Comparison of ENCODE assay signal across 25 cellular contexts in genomic region chr14:27253946-27254345, GRCh38.
"Had no signal": no experiment of that assay in that cellular context is flagged by ENCODE, and none has a peak within 500 bp of the region (broad histone marks: within the 10 kb centered on the region; RNA-seq: fewer than 3 reads in every experiment).

No MANE protein-coding gene starts in this region.

- H3K36me3 Mint-ChIP-seq: activated CD8-positive, alpha-beta memory T cell treated with anti-CD3 and anti-CD28 coated beads, Interleukin-2, amount 10 ng/mL, durations not matched to agents 7 days and 5 days; activated naive CD4-positive, alpha-beta T cell treated with anti-CD3 and anti-CD28 coated beads, Interleukin-2, amount 50 U/mL, for 24 hours; WTC11 had no signal

- H3K4me3 Mint-ChIP-seq: activated CD4-positive, alpha-beta T cell treated with anti-CD3 and anti-CD28 coated beads, Interleukin-2, amount 10 ng/mL, durations not matched to agents 24 days and 14 days; activated CD8-positive, alpha-beta memory T cell treated with anti-CD3 and anti-CD28 coated beads, Interleukin-2, amount 10 ng/mL, durations not matched to agents 7 days and 5 days; activated naive CD4-positive, alpha-beta T cell treated with anti-CD3 and anti-CD28 coated beads, Interleukin-2, amount 50 U/mL, for 24 hours; activated T-cell treated with anti-CD3 and anti-CD28 coated beads, Interleukin-2, amount 50 U/mL, for 24 hours; activated T-helper 1 cell treated with anti-CD3 and anti-CD28 coated beads, Interleukin-12 subunit alpha, Interleukin-12 subunit beta, Interleukin-2, Interleukin-4 antibody, amounts not matched to agents 30 ng/mL and 10 ng/mL and 1 ng/mL, durations not matched to agents 14 hours and 24 hours and 36 hours; T-helper 1 cell treated with Interleukin-12 subunit alpha and Interleukin-12 subunit beta and Interleukin-4 antibody, amounts not matched to agents 30 μg/mL and 1 μg/mL, for 36 hours; WTC11 had no signal

- H3K27ac ChIP-seq: breast epithelium, SJSA1 had no signal

- H3K27me3 Mint-ChIP-seq: activated CD4-positive, alpha-beta T cell treated with anti-CD3 and anti-CD28 coated beads, Interleukin-2, amount 10 ng/mL, durations not matched to agents 24 days and 14 days; activated CD8-positive, alpha-beta memory T cell treated with anti-CD3 and anti-CD28 coated beads, Interleukin-2, amount 10 ng/mL, durations not matched to agents 7 days and 5 days; activated naive CD4-positive, alpha-beta T cell treated with anti-CD3 and anti-CD28 coated beads, Interleukin-2, amount 50 U/mL, for 24 hours; activated T-cell treated with anti-CD3 and anti-CD28 coated beads, Interleukin-2, amount 50 U/mL, for 24 hours had no signal

- H3K27me3 ChIP-seq: breast epithelium, SJSA1 had no signal

- H3K4me1 Mint-ChIP-seq: activated CD4-positive, alpha-beta T cell treated with anti-CD3 and anti-CD28 coated beads, Interleukin-2, amount 10 ng/mL, durations not matched to agents 24 days and 14 days; activated CD8-positive, alpha-beta memory T cell treated with anti-CD3 and anti-CD28 coated beads, Interleukin-2, amount 10 ng/mL, durations not matched to agents 7 days and 5 days; activated naive CD4-positive, alpha-beta T cell treated with anti-CD3 and anti-CD28 coated beads, Interleukin-2, amount 50 U/mL, for 24 hours; WTC11 had no signal

- H3K4me3 ChIP-seq: breast epithelium, SJSA1 had no signal

- H3K9me3 ChIP-seq: breast epithelium, SJSA1 had no signal

- H3K36me3 ChIP-seq: breast epithelium, SJSA1 had no signal

- H3K4me1 ChIP-seq: breast epithelium, SJSA1 had no signal

- ATAC-seq: activated CD8-positive, alpha-beta memory T cell treated with anti-CD3 and anti-CD28 coated beads, Interleukin-2, amount 10 ng/mL, durations not matched to agents 7 days and 5 days; Panc1; WTC11 had no signal

- H3K9me3 Mint-ChIP-seq: activated naive CD4-positive, alpha-beta T cell treated with anti-CD3 and anti-CD28 coated beads, Interleukin-2, amount 50 U/mL, for 24 hours had no signal

- H3K27ac Mint-ChIP-seq: activated CD4-positive, alpha-beta T cell treated with anti-CD3 and anti-CD28 coated beads, Interleukin-2, amount 10 ng/mL, durations not matched to agents 24 days and 14 days; activated CD8-positive, alpha-beta memory T cell treated with anti-CD3 and anti-CD28 coated beads, Interleukin-2, amount 10 ng/mL, durations not matched to agents 7 days and 5 days; activated naive CD4-positive, alpha-beta T cell treated with anti-CD3 and anti-CD28 coated beads, Interleukin-2, amount 50 U/mL, for 24 hours; activated T-cell treated with anti-CD3 and anti-CD28 coated beads, Interleukin-2, amount 50 U/mL, for 24 hours; activated T-helper 1 cell treated with anti-CD3 and anti-CD28 coated beads, Interleukin-12 subunit alpha, Interleukin-12 subunit beta, Interleukin-2, Interleukin-4 antibody, amounts not matched to agents 30 ng/mL and 10 ng/mL and 1 ng/mL, durations not matched to agents 14 hours and 24 hours and 36 hours; T-helper 1 cell treated with Interleukin-12 subunit alpha and Interleukin-12 subunit beta and Interleukin-4 antibody, amounts not matched to agents 30 μg/mL and 1 μg/mL, for 36 hours; WTC11 had no signal

- DNase-seq: activated CD4-positive, alpha-beta T cell treated with anti-CD3 and anti-CD28 coated beads, Interleukin-2, amount 10 ng/mL, durations not matched to agents 24 days and 14 days; activated CD4-positive, alpha-beta T cell treated with anti-CD3 and anti-CD28 coated beads, Interleukin-2, amount 50 U/mL, for 48 hours; activated CD4-positive, CD25-positive, alpha-beta regulatory T cell treated with anti-CD3 and anti-CD28 coated beads, Interleukin-2, amount 50 U/mL, for 72 hours; activated CD8-positive, alpha-beta memory T cell treated with anti-CD3 and anti-CD28 coated beads, Interleukin-2, amount 10 ng/mL, durations not matched to agents 7 days and 5 days; activated effector memory CD4-positive, alpha-beta T cell treated with Interleukin-2 at 50 U/mL for 16 hours; activated naive CD4-positive, alpha-beta T cell; activated T-cell treated with anti-CD3 and anti-CD28 coated beads, Interleukin-2, amount 50 U/mL, for 24 hours; aorta; KG1; NCI-H1048; NCI-H1930; NCI-H2171 treated with DMSO at 0.1 percent for 48 hours; NCI-H510A treated with DMSO at 0.1 percent for 48 hours; NCI-H69; NK-92 treated with Interleukin-12 subunit alpha and Interleukin-12 subunit beta, amount 100 ng/mL, for 24 hours; OCI-M1; RPMI8226; SHP77 had no signal
